Comparison of ENCODE assay signal across 10 cellular contexts in genomic region chr1:232211149-232211548, GRCh38.
A peak's percentile ranks its signal among the peaks of the same experiment; 100 is the strongest.
DNase-seq lines count a peak whose midpoint lies in the region; ATAC-seq and TF ChIP-seq lines count a peak whose summit lies in the region.
"Had no signal": no experiment of that assay in that cellular context is flagged by ENCODE, and none has a peak within 500 bp of the region (broad histone marks: within the 10 kb centered on the region; RNA-seq: fewer than 3 reads in every experiment).

No MANE protein-coding gene starts in this region.

- ATAC-seq in HG02973 (IDR thresholded peaks at IDR 0.05; ENCODE audit: unreplicated experiment) = peak; percentile 69
- ATAC-seq in WTC11 = peak; percentile 100
- ATAC-seq in aorta (ENCODE audit: low FRiP score) = no peak
- ATAC-seq: heart right ventricle had no signal

- H3K27ac Mint-ChIP-seq in WTC11 = no peak overlapping the region
- H3K27ac Mint-ChIP-seq in neural progenitor cell = no peak overlapping the region

- no peaks in the 10 kb centered on the region for H3K27me3 ChIP-seq in neural progenitor cell
- no peaks in the 10 kb centered on the region for H3K27me3 ChIP-seq in aorta (ENCODE audit: control insufficient read depth in 1 of 2, insufficient read depth in 2 of 2, low read length in 1 of 2)
- H3K27me3 ChIP-seq: heart right ventricle had no signal

- H3K79me2 ChIP-seq in neural progenitor cell (ENCODE audit: low read depth) = no peaks in the 10 kb centered on the region

- 91 to 95% methylated on average over 2 of the region's 2 CpGs for WGBS in aorta, 2 donors

- H3K27me3 Mint-ChIP-seq in WTC11 (ENCODE audit: low read depth) = peaks cover 31% of the 10 kb centered on the region
- peaks cover 8% of the 10 kb centered on the region for H3K27me3 Mint-ChIP-seq in neural progenitor cell (ENCODE audit: insufficient read depth, low read depth)

- H3K27ac ChIP-seq in neural progenitor cell (peak overlapping the region; percentile 85), aorta (ENCODE audit: low read depth in 1 of 2, low read length in 2 of 2) (no peak overlapping the region)
- H3K27ac ChIP-seq: heart right ventricle had no signal

- H3F3A ChIP-seq in neural progenitor cell (ENCODE audit: low read depth) = peaks cover 20% of the 10 kb centered on the region

- POLR2A ChIA-PET in WTC11 (lab: Charles Lee) = no interaction called here

- peak; percentile 59 for TF ChIP-seq CTCF in WTC11 (IDR thresholded peaks at IDR 0.05)
- peak; percentile 45 for TF ChIP-seq CTCF in neural progenitor cell (IDR thresholded peaks at IDR 0.05)

- CTCF ChIA-PET in WTC11 (lab: Charles Lee) = interaction anchor here (0.6 to 2.1 kb wide), 11 partner anchors 15 to 416 kb away, joined by 3 to 15 read pairs (median 4); no protein-coding TSS in a partner anchor

- H3K36me3 Mint-ChIP-seq in WTC11 (peaks cover 16% of the 10 kb centered on the region), neural progenitor cell (no peaks in the 10 kb centered on the region)

- H3K9me3 ChIP-seq in neural progenitor cell (ENCODE audit: low read depth) (no peaks in the 10 kb centered on the region), aorta (ENCODE audit: control insufficient read depth, low read length) (no peaks in the 10 kb centered on the region)
- H3K9me3 ChIP-seq: heart right ventricle had no signal

- no peak overlapping the region for H3K9ac ChIP-seq in neural progenitor cell

- H3K4me1 Mint-ChIP-seq in WTC11 = peaks cover 18% of the 10 kb centered on the region
- peaks cover 16% of the 10 kb centered on the region for H3K4me1 Mint-ChIP-seq in neural progenitor cell

- H3K4me3 ChIP-seq in neural progenitor cell = no peak overlapping the region
- H3K4me3 ChIP-seq in aorta (ENCODE audit: low read length in 2 of 2) = no peak overlapping the region
- H3K4me3 ChIP-seq: heart right ventricle had no signal

- no peaks in the 10 kb centered on the region for H3K9me3 Mint-ChIP-seq in WTC11
- no peaks in the 10 kb centered on the region for H3K9me3 Mint-ChIP-seq in neural progenitor cell

- no peak overlapping the region for H2AFZ ChIP-seq in neural progenitor cell (replicated peaks)

- H3K4me1 ChIP-seq in neural progenitor cell (peaks cover 37% of the 10 kb centered on the region), aorta (ENCODE audit: control insufficient read depth in 1 of 2, insufficient read depth in 2 of 2, low read length in 2 of 2) (no peaks in the 10 kb centered on the region)
- H3K4me1 ChIP-seq: heart right ventricle had no signal

- no peaks in the 10 kb centered on the region for H3K36me3 ChIP-seq in neural progenitor cell
- H3K36me3 ChIP-seq in aorta (ENCODE audit: control insufficient read depth in 1 of 2, insufficient read depth in 2 of 2, low read length in 1 of 2) = no peaks in the 10 kb centered on the region
- H3K36me3 ChIP-seq: heart right ventricle had no signal

- no peak overlapping the region for H3K4me3 Mint-ChIP-seq in WTC11
- H3K4me3 Mint-ChIP-seq in neural progenitor cell = no peak overlapping the region

- peak; percentile 51 for DNase-seq in DMS53 (lab: John Stamatoyannopoulos, UW)
- DNase-seq in DMS53 treated with DMSO at 0.1 percent for 48 hours (lab: John Stamatoyannopoulos, UW; ENCODE audit: unreplicated experiment) = no peak
- peak; percentile 69 for DNase-seq in WTC11 (ENCODE audit: low spot score)
- DNase-seq in neural progenitor cell (ENCODE audit: low spot score) = peak; percentile 20
- no peak for DNase-seq in aorta
- no peak for DNase-seq in activated CD4-positive, alpha-beta T cell treated with anti-CD3 and anti-CD28 coated beads, Interleukin-2, amount 50 U/mL, for 48 hours
- no peak for DNase-seq in T1000 (lab: John Stamatoyannopoulos, UW)
- DNase-seq: GOT3, heart right ventricle had no signal

- H3K4me2 ChIP-seq in neural progenitor cell = peak overlapping the region; percentile 30

- intact Hi-C loops in aorta (cut with DNase I) = no loop called here

- no peaks in the 10 kb centered on the region for H4K20me1 ChIP-seq in neural progenitor cell (ENCODE audit: low read depth)

TF ChIP-seq in WTC11, 78 proteins besides CTCF, POLR2A, EP300 and RAD21:
- TF ChIP-seq RORB (CRISPR knock-in tag; IDR thresholded peaks at IDR 0.05) (no peak), KAT7 (CRISPR knock-in tag; IDR thresholded peaks at IDR 0.05; ENCODE audit: borderline replicate concordance) (no peak), ZNF423 (CRISPR knock-in tag; IDR thresholded peaks at IDR 0.05) (peak; percentile 87), PRDM15 (CRISPR knock-in tag; IDR thresholded peaks at IDR 0.05) (no peak), ATF3 (CRISPR knock-in tag; conservative IDR thresholded peaks at IDR 0.05) (no peak), TP53 (CRISPR knock-in tag; IDR thresholded peaks at IDR 0.05) (no peak)

Comparison
In these comparisons a context has a peak if more than half of its experiments do, and no peak if none do; other contexts are left out.
1. DNase-seq: peak in DMS53 (single experiment), WTC11 (single experiment) and neural progenitor cell (single experiment); none in DMS53 treated with DMSO at 0.1 percent for 48 hours (single experiment), aorta (0 of 2), activated CD4-positive, alpha-beta T cell treated with anti-CD3 and anti-CD28 coated beads, Interleukin-2, amount 50 U/mL, for 48 hours (0 of 2) and T1000 (single experiment).